In genomic region chr5:150156033-150156381, GRCh38 we compare ENCODE assay signal across 10 cellular contexts. TPM values are rescaled to one million over a fixed set of nuclear protein-coding genes. Genes with fewer than 3 reads are reported as not detected.
DNase-seq lines count a peak whose midpoint lies in the region; ATAC-seq and TF ChIP-seq lines count a peak whose summit lies in the region.
"Had no signal": no experiment of that assay in that cellular context is flagged by ENCODE, and none has a peak within 500 bp of the region (broad histone marks: within the 10 kb centered on the region; RNA-seq: fewer than 3 reads in every experiment).

No MANE protein-coding gene starts in this region.

- CTCF ChIA-PET in MCF 10A (lab: Yijun Ruan, JAX), result interaction anchor here (1.3 kb wide), 1 partner anchor 18 kb away, joined by 3 read pairs; no protein-coding TSS in a partner anchor

- no peak for DNase-seq in breast epithelium (ENCODE audit: low spot score in 2 of 2)
- no peak for DNase-seq in MCF 10A (ENCODE audit: unreplicated experiment)
- DNase-seq in astrocyte of the spinal cord (ENCODE audit: low read depth, low spot score), result no peak
- no peak for DNase-seq in mesothelial cell of epicardium (ENCODE audit: low spot score in 2 of 2, unreplicated experiment in 2 of 2)
- no peak for DNase-seq in uterus
- no peak for DNase-seq in NCI-H524 treated with DMSO at 0.1 percent for 48 hours (lab: John Stamatoyannopoulos, UW)
- no peak for DNase-seq in NCI-H1092 (lab: John Stamatoyannopoulos, UW)
- DNase-seq: DMS 273 treated with DMSO at 0.1 percent for 48 hours had no signal

- H3K36me3 ChIP-seq in breast epithelium (no peaks in the 10 kb centered on the region), uterus (no peaks in the 10 kb centered on the region)

- H3K36me3 Mint-ChIP-seq in MCF 10A (ENCODE audit: insufficient read depth, unreplicated experiment), result no peaks in the 10 kb centered on the region
- no peaks in the 10 kb centered on the region for H3K36me3 Mint-ChIP-seq in mesothelial cell of epicardium

- no TSS peak for BruUV-seq in MCF 10A (replicated peaks; lab: Mats Ljungman, UMichigan)

- in situ Hi-C loops in astrocyte of the spinal cord (cut with HindIII; ENCODE audit: low sequenced_read_pairs), result no loop called here

- H3K9me3 Mint-ChIP-seq in MCF 10A (ENCODE audit: unreplicated experiment), result no peaks in the 10 kb centered on the region
- no peaks in the 10 kb centered on the region for H3K9me3 Mint-ChIP-seq in mesothelial cell of epicardium

- H3K4me1 Mint-ChIP-seq in MCF 10A (ENCODE audit: insufficient read depth, unreplicated experiment) (peaks cover 6% of the 10 kb centered on the region), mesothelial cell of epicardium (peaks cover 54% of the 10 kb centered on the region)

- no peaks in the 10 kb centered on the region for H3K4me1 ChIP-seq in breast epithelium
- H3K4me1 ChIP-seq in uterus, result peaks cover 0 to 23% of the 10 kb centered on the region in 2 donors

- H3K27ac ChIP-seq in breast epithelium (peak overlapping the region; percentile 78 to 93), uterus (peak overlapping the region; percentile 97 to 99)

- H3K27ac Mint-ChIP-seq in MCF 10A (ENCODE audit: low read depth, unreplicated experiment) (no peak overlapping the region), mesothelial cell of epicardium (peak overlapping the region; percentile 97)

- no peak for ATAC-seq in HG03135 (IDR thresholded peaks at IDR 0.05; ENCODE audit: unreplicated experiment)

- H3K27me3 ChIP-seq in breast epithelium (no peaks in the 10 kb centered on the region), uterus (no peaks in the 10 kb centered on the region)

- H3K4me3 Mint-ChIP-seq in MCF 10A (ENCODE audit: unreplicated experiment) (no peak overlapping the region), mesothelial cell of epicardium (peak overlapping the region; percentile 82)

- H3K9me3 ChIP-seq in breast epithelium (no peaks in the 10 kb centered on the region), uterus (no peaks in the 10 kb centered on the region)

- POLR2A ChIA-PET in MCF 10A (lab: Yijun Ruan, JAX), result no interaction called here

- TF ChIP-seq POLR2A in breast epithelium (IDR thresholded peaks at IDR 0.05) (no peak), uterus (IDR thresholded peaks at IDR 0.05) (no peak)

- H3K27me3 Mint-ChIP-seq in MCF 10A (ENCODE audit: insufficient read depth, unreplicated experiment), result no peaks in the 10 kb centered on the region
- no peaks in the 10 kb centered on the region for H3K27me3 Mint-ChIP-seq in mesothelial cell of epicardium (ENCODE audit: low read depth)

- TF ChIP-seq CTCF in breast epithelium (IDR thresholded peaks at IDR 0.05) (no peak), MCF 10A (IDR thresholded peaks at IDR 0.05; ENCODE audit: unreplicated experiment) (no peak), astrocyte of the spinal cord (IDR thresholded peaks at IDR 0.05; ENCODE audit: low read depth, low read length) (no peak), mesothelial cell of epicardium (IDR thresholded peaks at IDR 0.05; ENCODE audit: unreplicated experiment) (no peak), uterus (IDR thresholded peaks at IDR 0.05) (no peak)

- H3K4me3 ChIP-seq in breast epithelium, result peak overlapping the region; percentile 55 to 67 (median 66)
- H3K4me3 ChIP-seq in astrocyte of the spinal cord (ENCODE audit: low read depth, low read length), result peak overlapping the region; percentile 68
- H3K4me3 ChIP-seq in uterus, result peak overlapping the region; percentile 78 to 86

- intact Hi-C loops in breast epithelium (cut with DNase I; ENCODE audit: low total_unique reads), result no loop called here
- intact Hi-C loops in MCF 10A (cut with micrococcal nuclease), result no loop called here
- intact Hi-C loops in uterus (cut with DNase I; ENCODE audit: low total_unique reads), result no loop called here

RNA-seq across cellular contexts. Expression of gene PDGFRB, which starts 0.4 kb away (rescaled TPM):
- total RNA-seq in breast epithelium (100 to 1,000 TPM in 2 of 3 donors, 10 to 100 TPM in 1; 53.7 to 243 (median 146) TPM), MCF 10A (2022) (0.07 and 0.63 TPM in 2 replicates), mesothelial cell of epicardium (100 to 105 TPM (median 102 TPM) in 3 replicates), uterus (100 to 1,000 TPM in 3 of 4 donors, 10 to 100 TPM in 1; 60.2 to 378 (median 235) TPM)

RNA-seq across cellular contexts. Expression of gene CDX1, which starts 10.6 kb away (rescaled TPM):
- total RNA-seq in breast epithelium, result 1 to 10 TPM in 1 of 3 donors, not detected in 2; 1.3 TPM
- total RNA-seq in MCF 10A (2022), result not detected in 2 replicates
- 0.51 to 1.1 TPM (median 0.68 TPM) in 3 replicates for total RNA-seq in mesothelial cell of epicardium
- under 1 TPM; 0.29 to 0.77 (median 0.38) TPM for total RNA-seq in uterus
- total RNA-seq: SK-MEL-5 had no signal

RNA-seq across cellular contexts. Expression of gene SLC6A7, which starts 33.9 kb away (rescaled TPM):
- total RNA-seq in breast epithelium (under 1 TPM in 2 of 3 donors, not detected in 1; 0.15 to 0.16 TPM), MCF 10A (2022) (not detected in 2 replicates), mesothelial cell of epicardium (not detected in 3 replicates), uterus (not detected)
- total RNA-seq: SK-MEL-5 had no signal

Comparison
In these comparisons a context has a peak if more than half of its experiments do, and no peak if none do; other contexts are left out.
1. RNA of gene PDGFRB, which starts 0.4 kb away (total RNA-seq): 60.2 to 378 TPM in uterus, 53.7 to 243 TPM in breast epithelium and 100 to 105 TPM in mesothelial cell of epicardium; 0.07 to 0.63 TPM in MCF 10A; every median in the first group is over 10 times any median in the second.
2. Peak in every context shown above with its lines, with median percentiles within 50 percentile points of each other: H3K4me3 ChIP-seq.